In genomic region chr12:68871899-68872298, GRCh38 we compare ENCODE assay signal across 8 cellular contexts.
DNase-seq lines count a peak whose midpoint lies in the region; ATAC-seq and TF ChIP-seq lines count a peak whose summit lies in the region.

No MANE protein-coding gene starts in this region.

- no peak for TF ChIP-seq POLR2A in esophagus squamous epithelium (IDR thresholded peaks at IDR 0.05)

- no peaks in the 10 kb centered on the region for H3K9me2 ChIP-seq in GM23248 (ENCODE audit: insufficient read depth)

- H3K36me3 ChIP-seq in GM23248 (ENCODE audit: low read depth) = no peaks in the 10 kb centered on the region
- H3K36me3 ChIP-seq in esophagus squamous epithelium = peaks cover 0 to 24% (median 6%) of the 10 kb centered on the region in 3 donors

- no peak overlapping the region for H3K9ac ChIP-seq in GM23248

- intact Hi-C loops in esophagus squamous epithelium (cut with DNase I) = no loop called here

- H3K79me2 ChIP-seq in GM23248 (ENCODE audit: insufficient read depth) = no peaks in the 10 kb centered on the region

- no peak overlapping the region for H3K4me3 ChIP-seq in GM23248
- H3K4me3 ChIP-seq in esophagus squamous epithelium = no peak overlapping the region

- TF ChIP-seq CTCF in esophagus squamous epithelium (IDR thresholded peaks at IDR 0.05) = peak in 1 of 6 experiments; percentile 36

- no peak overlapping the region for H2AFZ ChIP-seq in GM23248

- no peak overlapping the region for H3K4me2 ChIP-seq in GM23248 (ENCODE audit: unreplicated experiment)

- no peaks in the 10 kb centered on the region for H3K4me1 ChIP-seq in GM23248 (ENCODE audit: insufficient read depth)
- H3K4me1 ChIP-seq in esophagus squamous epithelium = peaks cover 0 to 9% (median 3%) of the 10 kb centered on the region in 3 donors

- no peaks in the 10 kb centered on the region for H3F3A ChIP-seq in GM23248 (ENCODE audit: insufficient read depth)

- H4K20me1 ChIP-seq in GM23248 (ENCODE audit: insufficient read depth) = no peaks in the 10 kb centered on the region

- ATAC-seq in GM21423 (IDR thresholded peaks at IDR 0.05; ENCODE audit: unreplicated experiment) = no peak

- H3K27ac ChIP-seq in GM23248 (no peak overlapping the region), esophagus squamous epithelium (no peak overlapping the region)

- no peaks in the 10 kb centered on the region for H3K27me3 ChIP-seq in GM23248 (replicated peaks; ENCODE audit: insufficient read depth)
- no peaks in the 10 kb centered on the region for H3K27me3 ChIP-seq in esophagus squamous epithelium

- H3K9me3 ChIP-seq in GM23248 (ENCODE audit: low read depth) = no peaks in the 10 kb centered on the region
- no peaks in the 10 kb centered on the region for H3K9me3 ChIP-seq in esophagus squamous epithelium

- 78 to 80% methylated on average over 5 of the region's 5 CpGs for WGBS in GM23248 (ENCODE audit: low coverage in 1 of 2, low lambda C conversion rate in 2 of 2, missing lambda C conversion rate in 2 of 2), 2 experiments
- 64 to 87% methylated on average over 4 to 5 of the region's 5 CpGs for WGBS in esophagus squamous epithelium, 2 donors

- DNase-seq in DMS114 treated with DMSO at 0.1 percent for 48 hours (lab: John Stamatoyannopoulos, UW; ENCODE audit: unreplicated experiment) = peak; percentile 17
- DNase-seq in GM23248 = peak; percentile 22
- peak; percentile 32 for DNase-seq in OCI-M1 (lab: John Stamatoyannopoulos, UW)
- peak; percentile 36 for DNase-seq in iPS DF 4.7 (ENCODE audit: extremely low read depth, low spot score)
- DNase-seq in NCI-H510A (lab: John Stamatoyannopoulos, UW) = no peak
- no peak for DNase-seq in esophagus squamous epithelium (lab: John Stamatoyannopoulos, UW)
- no peak for DNase-seq in activated CD8-positive, alpha-beta memory T cell treated with anti-CD3 and anti-CD28 coated beads, Interleukin-2, amount 50 U/mL, for 4 hours

- in situ Hi-C loops in GM23248 (cut with MboI) = loop anchor here (25.0 kb wide), 1 partner anchor 365 kb away; the partner anchor contains the start of gene CPSF6

Comparison
In these comparisons a context has a peak if more than half of its experiments do, and no peak if none do; other contexts are left out.
1. DNase-seq: peak in DMS114 treated with DMSO at 0.1 percent for 48 hours (single experiment), GM23248 (single experiment), OCI-M1 (single experiment) and iPS DF 4.7 (single experiment); none in NCI-H510A (single experiment), esophagus squamous epithelium (single experiment) and activated CD8-positive, alpha-beta memory T cell treated with anti-CD3 and anti-CD28 coated beads, Interleukin-2, amount 50 U/mL, for 4 hours (single experiment).